ENCODE assay signal across 24 cellular contexts in the genomic region with DNA sequence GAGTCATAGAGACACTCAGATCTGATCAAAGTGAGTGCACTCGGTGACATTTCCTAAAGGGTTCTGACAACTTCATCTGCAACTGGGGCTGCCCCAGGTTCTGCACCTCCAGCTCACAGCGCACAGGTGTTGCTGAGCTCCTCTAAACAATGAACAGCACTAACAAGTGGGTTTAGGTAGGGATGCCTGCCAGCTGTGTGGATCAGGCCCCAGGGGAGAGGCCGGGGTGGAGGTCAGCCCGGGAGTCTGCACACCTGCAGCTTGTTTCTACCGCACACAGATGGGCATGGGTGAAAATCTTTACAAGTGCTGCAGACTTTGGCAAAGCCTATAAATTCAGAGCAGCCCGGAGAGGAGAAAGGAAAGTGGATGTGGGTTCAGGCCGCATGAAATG. TPM values are rescaled to one million over a fixed set of nuclear protein-coding genes. Genes with fewer than 3 reads are reported as not detected.
"Had no signal": no experiment of that assay in that cellular context is flagged by ENCODE, and none has a peak within 500 bp of the region (broad histone marks: within the 10 kb centered on the region; RNA-seq: fewer than 3 reads in every experiment).

No MANE protein-coding gene starts in this region.

- DNase-seq: activated CD4-positive, alpha-beta T cell treated with anti-CD3 and anti-CD28 coated beads, Interleukin-2, amount 10 ng/mL, durations not matched to agents 24 days and 14 days; activated CD4-positive, CD25-positive, alpha-beta regulatory T cell; activated gamma-delta T cell treated with Interleukin-2 at 50 U/mL for 16 hours; activated naive CD8-positive, alpha-beta T cell treated with anti-CD3 and anti-CD28 coated beads for 36 hours; amygdala; cortex of kidney; effector CD4-positive, alpha-beta T cell; esophagus squamous epithelium; hippocampal formation; kidney glomerular epithelial cell; mesenchymal stem cell; naive thymus-derived CD8-positive, alpha-beta T cell; posterior cingulate gyrus; retina; stimulated activated CD4-positive, alpha-beta T cell treated with anti-CD3 and anti-CD28 coated beads, Interleukin-2, amount 100 ng/mL, for 48 hours; stimulated activated naive B cell treated with anti-CD40 and anti-IgM and Interleukin-4, amounts not matched to agents 10 μg/mL and 1 μg/mL and 100 μg/mL, for 72 hours; tibial artery had no signal

- H3K27me3 ChIP-seq: esophagus squamous epithelium, neutrophil, tibial artery had no signal

- H3K27ac ChIP-seq: esophagus squamous epithelium, neutrophil, tibial artery had no signal

- H3K4me3 Mint-ChIP-seq: activated CD4-positive, alpha-beta T cell treated with anti-CD3 and anti-CD28 coated beads, Interleukin-2, amount 10 ng/mL, durations not matched to agents 24 days and 14 days; activated naive CD8-positive, alpha-beta T cell treated with anti-CD3 and anti-CD28 coated beads for 36 hours; brain; naive thymus-derived CD8-positive, alpha-beta T cell; stimulated activated naive B cell treated with anti-CD40 and anti-IgM and Interleukin-4, amounts not matched to agents 10 μg/mL and 1 μg/mL and 100 μg/mL, for 72 hours had no signal

- H3K4me1 ChIP-seq: esophagus squamous epithelium, tibial artery had no signal

- H3K9me3 ChIP-seq: esophagus squamous epithelium, neutrophil, tibial artery had no signal

- H3K4me3 ChIP-seq: esophagus squamous epithelium, tibial artery had no signal

- H3K4me1 Mint-ChIP-seq: activated CD4-positive, alpha-beta T cell treated with anti-CD3 and anti-CD28 coated beads, Interleukin-2, amount 10 ng/mL, durations not matched to agents 24 days and 14 days; naive thymus-derived CD8-positive, alpha-beta T cell; stimulated activated naive B cell treated with anti-CD40 and anti-IgM and Interleukin-4, amounts not matched to agents 10 μg/mL and 1 μg/mL and 100 μg/mL, for 72 hours had no signal

- H3K27me3 Mint-ChIP-seq: activated naive CD8-positive, alpha-beta T cell treated with anti-CD3 and anti-CD28 coated beads for 36 hours; naive thymus-derived CD8-positive, alpha-beta T cell; stimulated activated naive B cell treated with anti-CD40 and anti-IgM and Interleukin-4, amounts not matched to agents 10 μg/mL and 1 μg/mL and 100 μg/mL, for 72 hours had no signal

- H3K36me3 ChIP-seq: esophagus squamous epithelium, neutrophil, tibial artery had no signal

- H3K27ac Mint-ChIP-seq: activated CD4-positive, alpha-beta T cell treated with anti-CD3 and anti-CD28 coated beads, Interleukin-2, amount 10 ng/mL, durations not matched to agents 24 days and 14 days; activated naive CD8-positive, alpha-beta T cell treated with anti-CD3 and anti-CD28 coated beads for 36 hours; brain; stimulated activated naive B cell treated with anti-CD40 and anti-IgM and Interleukin-4, amounts not matched to agents 10 μg/mL and 1 μg/mL and 100 μg/mL, for 72 hours had no signal

- H3K36me3 Mint-ChIP-seq: activated naive CD8-positive, alpha-beta T cell treated with anti-CD3 and anti-CD28 coated beads for 36 hours; brain; naive thymus-derived CD8-positive, alpha-beta T cell; stimulated activated naive B cell treated with anti-CD40 and anti-IgM and Interleukin-4, amounts not matched to agents 10 μg/mL and 1 μg/mL and 100 μg/mL, for 72 hours had no signal

- H3K9me3 Mint-ChIP-seq: activated CD4-positive, alpha-beta T cell treated with anti-CD3 and anti-CD28 coated beads, Interleukin-2, amount 10 ng/mL, durations not matched to agents 24 days and 14 days; activated naive CD8-positive, alpha-beta T cell treated with anti-CD3 and anti-CD28 coated beads for 36 hours; brain; naive thymus-derived CD8-positive, alpha-beta T cell; stimulated activated naive B cell treated with anti-CD40 and anti-IgM and Interleukin-4, amounts not matched to agents 10 μg/mL and 1 μg/mL and 100 μg/mL, for 72 hours had no signal

RNA-seq across cellular contexts. Expression of gene FBXW12, which starts 0.4 kb away (rescaled TPM):
- total RNA-seq: activated naive CD8-positive, alpha-beta T cell treated with anti-CD3 and anti-CD28 coated beads for 36 hours; endothelial cell of umbilical vein; esophagus squamous epithelium; fibroblast of villous mesenchyme; glomerular endothelial cell; liver; mucosa of gallbladder; naive thymus-derived CD8-positive, alpha-beta T cell had no signal
- polyA plus RNA-seq: endothelial cell of umbilical vein; liver; naive thymus-derived CD8-positive, alpha-beta T cell had no signal

RNA-seq across cellular contexts. Expression of gene SPINK8, which starts 38.9 kb away (rescaled TPM):
- total RNA-seq: activated CD4-positive, alpha-beta T cell treated with anti-CD3 and anti-CD28 coated beads, Interleukin-2, amount 10 ng/mL, durations not matched to agents 24 days and 14 days; activated naive CD8-positive, alpha-beta T cell treated with anti-CD3 and anti-CD28 coated beads for 36 hours; endothelial cell of umbilical vein; esophagus squamous epithelium; fibroblast of villous mesenchyme; glomerular endothelial cell; liver; mucosa of gallbladder; naive thymus-derived CD8-positive, alpha-beta T cell had no signal
- polyA plus RNA-seq: endothelial cell of umbilical vein; liver; naive thymus-derived CD8-positive, alpha-beta T cell had no signal

RNA-seq across cellular contexts. Expression of gene PLXNB1, which starts 57.5 kb away (rescaled TPM):
- polyA plus RNA-seq: naive thymus-derived CD8-positive, alpha-beta T cell had no signal
